In the genomic region with DNA sequence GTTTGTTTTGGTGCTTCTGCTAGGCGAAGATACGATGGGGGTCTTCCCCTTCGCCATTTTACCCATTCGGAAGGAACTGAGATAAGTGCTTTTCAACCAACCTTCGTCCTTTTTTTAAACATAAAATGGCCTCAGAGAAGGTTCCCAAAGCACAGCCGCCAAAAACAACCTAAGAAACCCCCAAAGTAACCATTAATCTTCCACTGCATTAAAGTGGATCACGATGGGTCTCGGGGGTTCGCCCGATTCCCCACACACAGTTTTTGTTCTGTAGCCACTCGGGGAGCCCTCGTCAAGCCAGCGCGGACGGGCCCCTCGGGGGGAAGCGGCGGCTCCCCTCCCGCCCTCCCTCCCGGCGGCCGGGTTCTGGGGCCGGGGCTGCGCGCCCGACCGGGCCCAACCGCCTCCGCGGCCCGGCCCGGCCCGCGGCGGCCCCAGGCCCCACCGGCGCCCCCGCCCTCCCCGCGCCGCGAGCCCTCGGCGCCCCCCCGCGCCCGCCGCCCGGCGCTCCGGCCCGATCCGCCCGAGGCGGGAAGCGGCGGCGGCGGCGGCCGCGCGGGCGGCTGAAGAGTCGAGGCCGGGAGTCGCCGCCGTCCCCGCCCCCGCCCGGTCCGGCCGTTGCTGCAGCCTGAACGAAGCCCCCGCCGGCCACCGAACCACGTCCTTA, we compare ENCODE assay signal across 1 cellular context.
TF ChIP-seq lines count a peak whose summit lies in the region.

No MANE protein-coding gene starts in this region.

TF ChIP-seq in HepG2, 621 proteins besides CTCF, POLR2A, EP300 and RAD21 (continued from another document):
- TF ChIP-seq, protein P1, sequence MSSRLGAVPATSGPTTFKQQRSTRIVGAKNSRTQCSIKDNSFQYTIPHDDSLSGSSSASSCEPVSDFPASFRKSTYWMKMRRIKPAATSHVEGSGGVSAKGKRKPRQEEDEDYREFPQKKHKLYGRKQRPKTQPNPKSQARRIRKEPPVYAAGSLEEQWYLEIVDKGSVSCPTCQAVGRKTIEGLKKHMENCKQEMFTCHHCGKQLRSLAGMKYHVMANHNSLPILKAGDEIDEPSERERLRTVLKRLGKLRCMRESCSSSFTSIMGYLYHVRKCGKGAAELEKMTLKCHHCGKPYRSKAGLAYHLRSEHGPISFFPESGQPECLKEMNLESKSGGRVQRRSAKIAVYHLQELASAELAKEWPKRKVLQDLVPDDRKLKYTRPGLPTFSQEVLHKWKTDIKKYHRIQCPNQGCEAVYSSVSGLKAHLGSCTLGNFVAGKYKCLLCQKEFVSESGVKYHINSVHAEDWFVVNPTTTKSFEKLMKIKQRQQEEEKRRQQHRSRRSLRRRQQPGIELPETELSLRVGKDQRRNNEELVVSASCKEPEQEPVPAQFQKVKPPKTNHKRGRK (CRISPR knock-in tag; IDR thresholded peaks at IDR 0.05), result no peak
- TF ChIP-seq NFIB (CRISPR knock-in tag; IDR thresholded peaks at IDR 0.05; ENCODE audit: borderline replicate concordance) (no peak), SP1 (IDR thresholded peaks at IDR 0.05) (no peak), SP1 (CRISPR knock-in tag; IDR thresholded peaks at IDR 0.05) (no peak), ZFY (CRISPR knock-in tag; IDR thresholded peaks at IDR 0.05) (peak; percentile 6; the same call in 1 of the 2 replicates), ZNF564 (CRISPR knock-in tag; IDR thresholded peaks at IDR 0.05) (no peak), SMARCC2 (IDR thresholded peaks at IDR 0.05) (no peak), ZNF30 (CRISPR knock-in tag; IDR thresholded peaks at IDR 0.05) (no peak), CC2D1A (CRISPR knock-in tag; IDR thresholded peaks at IDR 0.05) (no peak), ZFP36L2 (CRISPR knock-in tag; IDR thresholded peaks at IDR 0.05) (no peak), ZNF660 (CRISPR knock-in tag; IDR thresholded peaks at IDR 0.05; ENCODE audit: borderline replicate concordance, low read depth) (no peak), DR1 (CRISPR knock-in tag; IDR thresholded peaks at IDR 0.05) (no peak), SNAI1 (CRISPR knock-in tag; IDR thresholded peaks at IDR 0.05; ENCODE audit: borderline replicate concordance) (no peak), NFYC (CRISPR knock-in tag; IDR thresholded peaks at IDR 0.05) (no peak), FOXK2 (IDR thresholded peaks at IDR 0.05) (no peak), GTF3A (CRISPR knock-in tag; conservative IDR thresholded peaks at IDR 0.05) (no peak), ZNF484 (CRISPR knock-in tag; IDR thresholded peaks at IDR 0.05; ENCODE audit: borderline replicate concordance, low read depth) (no peak), ZNF773 (CRISPR knock-in tag; IDR thresholded peaks at IDR 0.05; ENCODE audit: borderline replicate concordance) (0 out of 2 replicates have a peak, but pooled peaks have one; percentile 8), ZNF326 (CRISPR knock-in tag; IDR thresholded peaks at IDR 0.05; ENCODE audit: borderline replicate concordance) (no peak), ZNF619 (CRISPR knock-in tag; IDR thresholded peaks at IDR 0.05) (no peak), ZNF713 (CRISPR knock-in tag; IDR thresholded peaks at IDR 0.05) (no peak), CHCHD3 (CRISPR knock-in tag; IDR thresholded peaks at IDR 0.05) (no peak), PAWR (CRISPR knock-in tag; IDR thresholded peaks at IDR 0.05; ENCODE audit: borderline replicate concordance) (no peak), RXRA (CRISPR knock-in tag; IDR thresholded peaks at IDR 0.05) (no peak)
- TF ChIP-seq, protein P2, sequence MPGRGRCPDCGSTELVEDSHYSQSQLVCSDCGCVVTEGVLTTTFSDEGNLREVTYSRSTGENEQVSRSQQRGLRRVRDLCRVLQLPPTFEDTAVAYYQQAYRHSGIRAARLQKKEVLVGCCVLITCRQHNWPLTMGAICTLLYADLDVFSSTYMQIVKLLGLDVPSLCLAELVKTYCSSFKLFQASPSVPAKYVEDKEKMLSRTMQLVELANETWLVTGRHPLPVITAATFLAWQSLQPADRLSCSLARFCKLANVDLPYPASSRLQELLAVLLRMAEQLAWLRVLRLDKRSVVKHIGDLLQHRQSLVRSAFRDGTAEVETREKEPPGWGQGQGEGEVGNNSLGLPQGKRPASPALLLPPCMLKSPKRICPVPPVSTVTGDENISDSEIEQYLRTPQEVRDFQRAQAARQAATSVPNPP (CRISPR knock-in tag; IDR thresholded peaks at IDR 0.05), result no peak
- TF ChIP-seq, protein P3, sequence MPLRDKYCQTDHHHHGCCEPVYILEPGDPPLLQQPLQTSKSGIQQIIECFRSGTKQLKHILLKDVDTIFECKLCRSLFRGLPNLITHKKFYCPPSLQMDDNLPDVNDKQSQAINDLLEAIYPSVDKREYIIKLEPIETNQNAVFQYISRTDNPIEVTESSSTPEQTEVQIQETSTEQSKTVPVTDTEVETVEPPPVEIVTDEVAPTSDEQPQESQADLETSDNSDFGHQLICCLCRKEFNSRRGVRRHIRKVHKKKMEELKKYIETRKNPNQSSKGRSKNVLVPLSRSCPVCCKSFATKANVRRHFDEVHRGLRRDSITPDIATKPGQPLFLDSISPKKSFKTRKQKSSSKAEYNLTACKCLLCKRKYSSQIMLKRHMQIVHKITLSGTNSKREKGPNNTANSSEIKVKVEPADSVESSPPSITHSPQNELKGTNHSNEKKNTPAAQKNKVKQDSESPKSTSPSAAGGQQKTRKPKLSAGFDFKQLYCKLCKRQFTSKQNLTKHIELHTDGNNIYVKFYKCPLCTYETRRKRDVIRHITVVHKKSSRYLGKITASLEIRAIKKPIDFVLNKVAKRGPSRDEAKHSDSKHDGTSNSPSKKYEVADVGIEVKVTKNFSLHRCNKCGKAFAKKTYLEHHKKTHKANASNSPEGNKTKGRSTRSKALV (CRISPR knock-in tag; IDR thresholded peaks at IDR 0.05), result no peak
- TF ChIP-seq, protein P4, sequence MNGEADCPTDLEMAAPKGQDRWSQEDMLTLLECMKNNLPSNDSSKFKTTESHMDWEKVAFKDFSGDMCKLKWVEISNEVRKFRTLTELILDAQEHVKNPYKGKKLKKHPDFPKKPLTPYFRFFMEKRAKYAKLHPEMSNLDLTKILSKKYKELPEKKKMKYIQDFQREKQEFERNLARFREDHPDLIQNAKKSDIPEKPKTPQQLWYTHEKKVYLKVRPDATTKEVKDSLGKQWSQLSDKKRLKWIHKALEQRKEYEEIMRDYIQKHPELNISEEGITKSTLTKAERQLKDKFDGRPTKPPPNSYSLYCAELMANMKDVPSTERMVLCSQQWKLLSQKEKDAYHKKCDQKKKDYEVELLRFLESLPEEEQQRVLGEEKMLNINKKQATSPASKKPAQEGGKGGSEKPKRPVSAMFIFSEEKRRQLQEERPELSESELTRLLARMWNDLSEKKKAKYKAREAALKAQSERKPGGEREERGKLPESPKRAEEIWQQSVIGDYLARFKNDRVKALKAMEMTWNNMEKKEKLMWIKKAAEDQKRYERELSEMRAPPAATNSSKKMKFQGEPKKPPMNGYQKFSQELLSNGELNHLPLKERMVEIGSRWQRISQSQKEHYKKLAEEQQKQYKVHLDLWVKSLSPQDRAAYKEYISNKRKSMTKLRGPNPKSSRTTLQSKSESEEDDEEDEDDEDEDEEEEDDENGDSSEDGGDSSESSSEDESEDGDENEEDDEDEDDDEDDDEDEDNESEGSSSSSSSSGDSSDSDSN (CRISPR knock-in tag; IDR thresholded peaks at IDR 0.05), result 0 out of 2 replicates have a peak, but pooled peaks have one; percentile 7
- TF ChIP-seq, protein P5, sequence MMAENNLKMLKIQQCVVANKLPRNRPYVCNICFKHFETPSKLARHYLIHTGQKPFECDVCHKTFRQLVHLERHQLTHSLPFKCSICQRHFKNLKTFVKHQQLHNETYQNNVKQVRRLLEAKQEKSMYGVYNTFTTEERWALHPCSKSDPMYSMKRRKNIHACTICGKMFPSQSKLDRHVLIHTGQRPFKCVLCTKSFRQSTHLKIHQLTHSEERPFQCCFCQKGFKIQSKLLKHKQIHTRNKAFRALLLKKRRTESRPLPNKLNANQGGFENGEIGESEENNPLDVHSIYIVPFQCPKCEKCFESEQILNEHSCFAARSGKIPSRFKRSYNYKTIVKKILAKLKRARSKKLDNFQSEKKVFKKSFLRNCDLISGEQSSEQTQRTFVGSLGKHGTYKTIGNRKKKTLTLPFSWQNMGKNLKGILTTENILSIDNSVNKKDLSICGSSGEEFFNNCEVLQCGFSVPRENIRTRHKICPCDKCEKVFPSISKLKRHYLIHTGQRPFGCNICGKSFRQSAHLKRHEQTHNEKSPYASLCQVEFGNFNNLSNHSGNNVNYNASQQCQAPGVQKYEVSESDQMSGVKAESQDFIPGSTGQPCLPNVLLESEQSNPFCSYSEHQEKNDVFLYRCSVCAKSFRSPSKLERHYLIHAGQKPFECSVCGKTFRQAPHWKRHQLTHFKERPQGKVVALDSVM (CRISPR knock-in tag; IDR thresholded peaks at IDR 0.05), result no peak
TF ChIP-seq in HepG2: peak in this region for 7.
